8 cellular contexts compared by ENCODE assay signal in the genomic region with DNA sequence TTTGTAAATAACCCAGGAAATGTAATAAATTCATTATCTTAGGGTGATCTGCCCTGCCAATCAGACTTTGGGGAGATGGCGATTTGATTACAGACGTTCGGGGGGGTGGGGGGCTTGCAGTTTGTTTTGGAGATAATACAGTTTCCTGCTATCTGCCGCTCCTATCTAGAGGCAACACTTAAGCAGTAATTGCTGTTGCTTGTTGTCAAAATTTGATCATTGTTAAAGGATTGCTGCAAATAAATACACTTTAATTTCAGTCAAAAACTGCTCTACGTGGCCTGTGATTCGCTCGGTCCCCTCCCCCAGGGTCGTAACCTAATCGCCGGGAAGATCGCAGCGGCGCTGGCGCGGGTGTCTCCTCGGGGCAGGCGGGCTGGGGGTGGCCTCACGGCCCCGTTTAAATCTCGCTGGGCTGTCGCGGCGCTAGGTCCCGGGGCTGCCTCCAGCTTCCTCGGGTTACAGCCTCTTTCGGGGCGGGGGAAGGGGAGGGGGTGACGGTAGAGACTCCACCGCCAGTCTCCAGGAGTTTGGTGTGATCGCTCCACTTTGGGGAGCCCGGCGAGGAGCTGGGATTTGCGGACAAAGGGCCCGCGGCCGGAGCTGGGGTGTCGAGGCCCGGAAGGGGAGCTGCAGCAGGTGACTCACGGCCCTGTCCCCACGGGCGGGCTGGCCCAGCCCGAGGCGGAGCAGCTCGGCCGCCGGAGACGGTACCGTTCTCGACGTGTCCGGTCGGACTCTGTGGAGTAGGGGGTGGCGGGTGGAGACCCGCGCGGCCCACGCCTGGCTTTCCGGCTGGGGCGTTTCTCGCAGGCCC. TPM values are rescaled to one million over a fixed set of nuclear protein-coding genes. Genes with fewer than 3 reads are reported as not detected.
DNase-seq lines count a peak whose midpoint lies in the region; ATAC-seq, FAIRE-seq and TF ChIP-seq lines count a peak whose summit lies in the region.

No MANE protein-coding gene starts in this region.

- in situ Hi-C loops in astrocyte of the spinal cord (cut with HindIII; ENCODE audit: low sequenced_read_pairs) = no loop called here

- TF ChIP-seq CTCF in astrocyte of the spinal cord (IDR thresholded peaks at IDR 0.05; ENCODE audit: low read depth, low read length) = no peak
- no peak for TF ChIP-seq CTCF in kidney (IDR thresholded peaks at IDR 0.05; ENCODE audit: borderline replicate concordance, extremely low read depth, insufficient read depth)
- TF ChIP-seq CTCF in type B pancreatic cell (conservative IDR thresholded peaks at IDR 0.05) = no peak

- no peaks in the 10 kb centered on the region for H3K9me3 Mint-ChIP-seq in activated naive CD4-positive, alpha-beta T cell treated with anti-CD3 and anti-CD28 coated beads for 36 hours
- no peaks in the 10 kb centered on the region for H3K9me3 Mint-ChIP-seq in type B pancreatic cell

- peaks cover 59% of the 10 kb centered on the region for H3K27me3 Mint-ChIP-seq in activated naive CD4-positive, alpha-beta T cell treated with anti-CD3 and anti-CD28 coated beads for 36 hours (ENCODE audit: low read depth)
- peaks cover 59% of the 10 kb centered on the region for H3K27me3 Mint-ChIP-seq in type B pancreatic cell

- no peak overlapping the region for H3K27ac Mint-ChIP-seq in activated naive CD4-positive, alpha-beta T cell treated with anti-CD3 and anti-CD28 coated beads for 36 hours
- peak overlapping the region; percentile 90 for H3K27ac Mint-ChIP-seq in type B pancreatic cell

- H3K36me3 ChIP-seq in kidney (ENCODE audit: control insufficient read depth in 1 of 2, insufficient read depth in 2 of 2, low read length in 2 of 2) = no peaks in the 10 kb centered on the region

- H3K27ac ChIP-seq in kidney (ENCODE audit: low read depth in 2 of 2, low read length in 2 of 2) = peak overlapping the region; percentile 12 to 52

- no peaks in the 10 kb centered on the region for H3K9me3 ChIP-seq in kidney (ENCODE audit: control insufficient read depth in 1 of 2, low read length in 2 of 2)

- ATAC-seq in GM19395 (IDR thresholded peaks at IDR 0.05; ENCODE audit: unreplicated experiment) = no peak

- no peak for FAIRE-seq in kidney (lab: Jason Lieb, UNC)

- H3K4me1 Mint-ChIP-seq in activated naive CD4-positive, alpha-beta T cell treated with anti-CD3 and anti-CD28 coated beads for 36 hours (ENCODE audit: low read depth) = peaks cover 15% of the 10 kb centered on the region
- peaks cover 21% of the 10 kb centered on the region for H3K4me1 Mint-ChIP-seq in type B pancreatic cell (ENCODE audit: unreplicated experiment)

- peaks cover 0 to 9% of the 10 kb centered on the region in 2 donors for H3K4me1 ChIP-seq in kidney (ENCODE audit: control insufficient read depth in 1 of 2, insufficient read depth in 1 of 2, low read depth in 1 of 2, low read length in 2 of 2)

- no peaks in the 10 kb centered on the region for H3K36me3 Mint-ChIP-seq in activated naive CD4-positive, alpha-beta T cell treated with anti-CD3 and anti-CD28 coated beads for 36 hours (ENCODE audit: low read depth)
- H3K36me3 Mint-ChIP-seq in type B pancreatic cell = peaks cover 14% of the 10 kb centered on the region

- CTCF ChIA-PET in activated naive CD4-positive, alpha-beta T cell treated with anti-CD3 and anti-CD28 coated beads for 36 hours (lab: Charles Lee) = interaction anchor here (1.1 to 1.2 kb wide), 2 partner anchors 11 to 1040 kb away, joined by 3 to 5 read pairs; no protein-coding TSS in a partner anchor

- peak overlapping the region; percentile 27 for H3K4me3 Mint-ChIP-seq in activated naive CD4-positive, alpha-beta T cell treated with anti-CD3 and anti-CD28 coated beads for 36 hours
- peak overlapping the region; percentile 95 for H3K4me3 Mint-ChIP-seq in type B pancreatic cell

- intact Hi-C loops in activated naive CD4-positive, alpha-beta T cell treated with anti-CD3 and anti-CD28 coated beads for 36 hours (cut with micrococcal nuclease) = loop anchor here (5.0 kb wide), 3 partner anchors 158 to 1448 kb away; no protein-coding TSS in a partner anchor
- intact Hi-C loops in kidney (cut with DNase I) = no loop called here

- DNase-seq in activated naive CD4-positive, alpha-beta T cell treated with anti-CD3 and anti-CD28 coated beads for 36 hours = no peak
- no peak for DNase-seq in activated naive CD4-positive, alpha-beta T cell (lab: John Stamatoyannopoulos, UW)
- no peak for DNase-seq in astrocyte of the spinal cord (ENCODE audit: low read depth, low spot score)
- peak; percentile 86 for DNase-seq in kidney
- no peak for DNase-seq in type B pancreatic cell (ENCODE audit: extremely low spot score, unreplicated experiment)
- DNase-seq in NCI-H2227 treated with DMSO at 0.1 percent for 48 hours (lab: John Stamatoyannopoulos, UW) = no peak
- no peak for DNase-seq in NCI-H1436 (lab: John Stamatoyannopoulos, UW)

- H3K4me3 ChIP-seq in astrocyte of the spinal cord (ENCODE audit: low read depth, low read length) = peak overlapping the region; percentile 62
- peak overlapping the region; percentile 61 to 73 for H3K4me3 ChIP-seq in kidney (ENCODE audit: low read length in 2 of 2)

- peak overlapping the region in 1 of 2 donors; percentile 76 for H3K9ac ChIP-seq in kidney (ENCODE audit: low read length in 2 of 2)

RNA-seq across cellular contexts. Expression of a gene that starts 4.1 kb away (rescaled TPM):
- total RNA-seq in activated naive CD4-positive, alpha-beta T cell treated with anti-CD3 and anti-CD28 coated beads for 36 hours = not detected
- total RNA-seq in kidney (58.5 TPM), type B pancreatic cell (ENCODE audit: low replicate concordance) (20.8 and 53.5 TPM in 2 replicates)
- polyA plus RNA-seq in kidney (ENCODE audit: insufficient read depth, low read depth, low replicate concordance) = 18.0 TPM

Comparison
In these comparisons a context has a peak if more than half of its experiments do, and no peak if none do; other contexts are left out.
1. RNA of a gene that starts 4.1 kb away (total RNA-seq): 58.5 TPM in kidney (single experiment) and 20.8 to 53.5 TPM in type B pancreatic cell; not detected in activated naive CD4-positive, alpha-beta T cell treated with anti-CD3 and anti-CD28 coated beads for 36 hours; every median in the first group is over 10 times any median in the second.